Comparison of ENCODE assay signal across 8 cellular contexts in the genomic region with DNA sequence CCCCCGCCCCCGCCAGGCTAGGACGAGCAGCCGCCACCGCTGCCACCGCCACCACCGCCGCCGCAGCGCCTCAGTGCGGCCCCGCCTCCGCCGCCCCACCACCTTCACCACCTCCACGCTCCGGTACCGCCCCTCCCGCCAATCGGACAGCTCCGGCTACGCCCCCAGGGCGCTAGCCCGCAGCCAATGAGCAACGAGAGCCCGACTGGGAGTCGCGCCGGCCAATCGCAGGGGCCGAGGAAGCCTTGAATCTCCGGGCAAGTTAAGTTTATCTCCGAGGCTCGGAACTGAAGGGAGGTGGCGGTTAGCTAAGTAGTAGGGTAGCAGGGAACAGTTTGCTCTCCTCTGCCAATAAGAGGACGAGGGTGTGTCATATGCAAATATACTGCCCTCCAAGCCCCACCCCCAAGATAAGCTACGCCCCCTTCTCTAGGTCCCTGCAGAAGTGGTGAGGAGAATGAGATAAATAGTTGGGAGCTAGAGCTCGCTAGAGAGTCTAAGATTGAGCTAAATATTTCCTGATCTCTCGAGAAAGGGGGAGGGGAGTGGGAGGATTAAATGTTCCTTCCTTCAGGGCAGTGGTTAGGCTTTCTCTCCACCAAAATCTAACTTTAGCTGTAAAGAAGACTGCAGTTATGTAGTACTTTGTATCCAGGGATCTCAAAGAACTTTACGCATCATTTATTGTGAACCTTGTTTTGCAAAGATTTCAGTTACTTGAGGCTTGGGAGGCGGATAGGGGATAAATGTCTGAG. TPM values are rescaled to one million over a fixed set of nuclear protein-coding genes. Genes with fewer than 3 reads are reported as not detected.
DNase-seq lines count a peak whose midpoint lies in the region; ATAC-seq, FAIRE-seq and TF ChIP-seq lines count a peak whose summit lies in the region.

A gene with protein sequence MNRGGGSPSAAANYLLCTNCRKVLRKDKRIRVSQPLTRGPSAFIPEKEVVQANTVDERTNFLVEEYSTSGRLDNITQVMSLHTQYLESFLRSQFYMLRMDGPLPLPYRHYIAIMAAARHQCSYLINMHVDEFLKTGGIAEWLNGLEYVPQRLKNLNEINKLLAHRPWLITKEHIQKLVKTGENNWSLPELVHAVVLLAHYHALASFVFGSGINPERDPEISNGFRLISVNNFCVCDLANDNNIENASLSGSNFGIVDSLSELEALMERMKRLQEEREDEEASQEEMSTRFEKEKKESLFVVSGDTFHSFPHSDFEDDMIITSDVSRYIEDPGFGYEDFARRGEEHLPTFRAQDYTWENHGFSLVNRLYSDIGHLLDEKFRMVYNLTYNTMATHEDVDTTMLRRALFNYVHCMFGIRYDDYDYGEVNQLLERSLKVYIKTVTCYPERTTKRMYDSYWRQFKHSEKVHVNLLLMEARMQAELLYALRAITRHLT (minus strand): TSS at position 77 of the 755 bp plus-strand sequence. CDS start 342 bp downstream, outside the sequence.

- peak; percentile 92 for ATAC-seq in GM21423 (IDR thresholded peaks at IDR 0.05; ENCODE audit: unreplicated experiment)

- no peaks in the 10 kb centered on the region for H3K79me2 ChIP-seq in OCI-LY1 (ENCODE audit: insufficient read depth, low read length)

- H3K27ac ChIP-seq in HUES48 (ENCODE audit: low read depth, low read length) (peak within 1 kb of the TSS; percentile 72), OCI-LY1 (ENCODE audit: low read depth, low read length, poor library complexity, severe bottlenecking) (peak within 1 kb of the TSS; percentile 66)

- H3K4me2 ChIP-seq in OCI-LY1 (ENCODE audit: low read length), result peak within 1 kb of the TSS; percentile 74

- H3K9me2 ChIP-seq in OCI-LY1 (ENCODE audit: low read depth, low read length), result no peaks in the 10 kb centered on the region

- H3F3A ChIP-seq in OCI-LY1 (ENCODE audit: insufficient read depth, low read length), result no peaks in the 10 kb centered on the region

- no peak within 1 kb of the TSS for H2AFZ ChIP-seq in OCI-LY1 (ENCODE audit: low read length)

- H3K4me3 ChIP-seq in HUES48 (ENCODE audit: low read depth, low read length) (peak within 1 kb of the TSS; percentile 75), OCI-LY1 (ENCODE audit: low read depth, low read length, poor library complexity, severe bottlenecking) (peak within 1 kb of the TSS; percentile 73)

- DNase-seq in Caki2 (ENCODE audit: low read depth) (peak; percentile 98), mesenteric fat pad (ENCODE audit: low spot score) (peak; percentile 100)
- peak; percentile 96 for DNase-seq in activated CD8-positive, alpha-beta memory T cell treated with anti-CD3 and anti-CD28 coated beads, Interleukin-2, amount 50 U/mL, for 24 hours (ENCODE audit: extremely low read depth)
- peak; percentile 95 for DNase-seq in stimulated activated CD8-positive, alpha-beta memory T cell treated with anti-CD3 and anti-CD28 coated beads, Interleukin-15, amount 100 ng/mL, for 1 hour (ENCODE audit: low read depth)

- no peaks in the 10 kb centered on the region for H3K9me3 ChIP-seq in HUES48 (ENCODE audit: control insufficient read depth, insufficient read depth, low read length)
- no peaks in the 10 kb centered on the region for H3K9me3 ChIP-seq in OCI-LY1 (ENCODE audit: low read length)

- H3K36me3 ChIP-seq in HUES48 (ENCODE audit: control insufficient read depth, insufficient read depth, low read length) (no peaks in the 10 kb centered on the region), OCI-LY1 (ENCODE audit: insufficient read depth, low read length) (no peaks in the 10 kb centered on the region)

- H3K27me3 ChIP-seq in HUES48 (ENCODE audit: control insufficient read depth, insufficient read depth, low read length) (peaks cover 23% of the 10 kb centered on the region), OCI-LY1 (ENCODE audit: insufficient read depth, low read length) (no peaks in the 10 kb centered on the region)

- peak; percentile 100 for FAIRE-seq in endometrium (lab: Jason Lieb, UNC)

- no peak for TF ChIP-seq CTCF in OCI-LY1 (IDR thresholded peaks at IDR 0.05; ENCODE audit: low read length)

- in situ Hi-C loops in Caki2 (cut with HindIII; ENCODE audit: low pct_unique_long_range_greater_than_20kb, low sequenced_read_pairs), result no loop called here

- H3K9ac ChIP-seq in HUES48 (ENCODE audit: low read depth, low read length), result peak within 1 kb of the TSS; percentile 49
- H3K9ac ChIP-seq in OCI-LY1 (ENCODE audit: low read length), result peak within 1 kb of the TSS; percentile 61

- no peaks in the 10 kb centered on the region for H4K20me1 ChIP-seq in OCI-LY1 (ENCODE audit: insufficient read depth, low read length)

- peaks cover 51% of the 10 kb centered on the region for H3K4me1 ChIP-seq in HUES48 (ENCODE audit: control insufficient read depth, insufficient read depth, low read length)
- peaks cover 33% of the 10 kb centered on the region for H3K4me1 ChIP-seq in OCI-LY1 (ENCODE audit: insufficient read depth, low read length, severe bottlenecking)

RNA-seq across cellular contexts. Expression of the gene that starts here (rescaled TPM):
- total RNA-seq in Caki2 (2014; rRNA removed; shearing (Covaris generic); ENCODE audit: low replicate concordance), result 0.67 and 2.1 TPM in 2 replicates
- 19.5 TPM for total RNA-seq in mesenteric fat pad

Comparison
In these comparisons a context has a peak if more than half of its experiments do, and no peak if none do; other contexts are left out.
1. Peak in every context shown above with its lines: DNase-seq, ATAC-seq, H3K4me3 ChIP-seq and H3K27ac ChIP-seq.